Comparison of ENCODE assay signal across 16 cellular contexts in genomic region chr13:67217914-67218313, GRCh38. TPM values are rescaled to one million over a fixed set of nuclear protein-coding genes. Genes with fewer than 3 reads are reported as not detected.
A peak's percentile ranks its signal among the peaks of the same experiment; 100 is the strongest.
DNase-seq lines count a peak whose midpoint lies in the region; ATAC-seq and TF ChIP-seq lines count a peak whose summit lies in the region.
"Had no signal": no experiment of that assay in that cellular context is flagged by ENCODE, and none has a peak within 500 bp of the region (broad histone marks: within the 10 kb centered on the region; RNA-seq: fewer than 3 reads in every experiment).

No MANE protein-coding gene starts in this region.

- no peaks in the 10 kb centered on the region for H3K36me3 Mint-ChIP-seq in natural killer cell
- H3K36me3 Mint-ChIP-seq: CD4-positive, alpha-beta memory T cell; IgD-negative memory B cell had no signal

- no peak overlapping the region for H3K27ac Mint-ChIP-seq in natural killer cell
- H3K27ac Mint-ChIP-seq: B cell; CD4-positive, alpha-beta memory T cell; IgD-negative memory B cell had no signal

- no peak for TF ChIP-seq CTCF in OCI-LY1 (IDR thresholded peaks at IDR 0.05; ENCODE audit: low read length)
- no peak for TF ChIP-seq CTCF in dorsolateral prefrontal cortex (IDR thresholded peaks at IDR 0.05 in 54 of 56, conservative IDR thresholded peaks at IDR 0.05 in 2 of 56; ENCODE audit: low read depth in 1 of 56, partially characterized antibody in 56 of 56)
- TF ChIP-seq CTCF in natural killer cell (IDR thresholded peaks at IDR 0.05): no peak

- H3K36me3 ChIP-seq in BLaER1 (peaks cover 16% of the 10 kb centered on the region; the same call in 1 of the 2 replicates), OCI-LY1 (ENCODE audit: insufficient read depth, low read length) (peaks cover 7% of the 10 kb centered on the region; the same call in 1 of the 2 replicates)

- H3K79me2 ChIP-seq in OCI-LY1 (ENCODE audit: insufficient read depth, low read length): no peaks in the 10 kb centered on the region

- H3K9ac ChIP-seq in BLaER1: no peak overlapping the region
- no peak overlapping the region for H3K9ac ChIP-seq in OCI-LY1 (ENCODE audit: low read length)

- intact Hi-C loops in dorsolateral prefrontal cortex (cut with DNase I): loop anchor here in 1 of 2 donors (10.0 kb wide), 1 partner anchor 63 kb away; no protein-coding TSS in a partner anchor
- intact Hi-C loops in natural killer cell (cut with micrococcal nuclease): no loop called here

- no peaks in the 10 kb centered on the region for H3K4me1 Mint-ChIP-seq in natural killer cell
- H3K4me1 Mint-ChIP-seq: CD4-positive, alpha-beta memory T cell had no signal

- H3K9me3 ChIP-seq in BLaER1 (no peaks in the 10 kb centered on the region), OCI-LY1 (ENCODE audit: low read length) (peaks cover 13% of the 10 kb centered on the region; the same call in 1 of the 2 replicates)

- H3K27ac ChIP-seq in BLaER1 (no peak overlapping the region), OCI-LY1 (ENCODE audit: low read depth, low read length, poor library complexity, severe bottlenecking) (no peak overlapping the region), dorsolateral prefrontal cortex (peak overlapping the region; percentile 16 to 99 (median 80)), temporal lobe (ENCODE audit: low read depth, low read length) (peak overlapping the region; percentile 66)
- H3K27ac ChIP-seq: C4-2B had no signal

- no peaks in the 10 kb centered on the region for H3K9me3 Mint-ChIP-seq in natural killer cell
- H3K9me3 Mint-ChIP-seq: IgD-negative memory B cell had no signal

- no peak overlapping the region for H3K4me3 ChIP-seq in BLaER1
- H3K4me3 ChIP-seq in OCI-LY1 (ENCODE audit: low read depth, low read length, poor library complexity, severe bottlenecking): no peak overlapping the region
- H3K4me3 ChIP-seq in dorsolateral prefrontal cortex: peak overlapping the region in 53 of 59 donors; percentile 0 to 97 (median 30)

- no peaks in the 10 kb centered on the region for H3F3A ChIP-seq in OCI-LY1 (ENCODE audit: insufficient read depth, low read length)

- H3K27me3 Mint-ChIP-seq in natural killer cell (ENCODE audit: low read depth in 2 of 2): no peaks in the 10 kb centered on the region
- H3K27me3 Mint-ChIP-seq: B cell; CD4-positive, alpha-beta memory T cell; IgD-negative memory B cell had no signal

- ATAC-seq in GM21447 (IDR thresholded peaks at IDR 0.05; ENCODE audit: unreplicated experiment): no peak
- ATAC-seq in HG02678 (IDR thresholded peaks at IDR 0.05; ENCODE audit: unreplicated experiment): no peak
- ATAC-seq in natural killer cell: no peak

- H2AFZ ChIP-seq in OCI-LY1 (ENCODE audit: low read length): peak overlapping the region; percentile 87

- DNase-seq in dorsolateral prefrontal cortex (no peak), natural killer cell (no peak)
- DNase-seq: CD4-positive, alpha-beta memory T cell; DMS153; DMS79 treated with DMSO at 0.1 percent for 48 hours; EL; HCEC 1CT; KG1 had no signal

- H3K9me2 ChIP-seq in OCI-LY1 (ENCODE audit: low read depth, low read length): no peaks in the 10 kb centered on the region

- peaks cover 54% of the 10 kb centered on the region for H3K4me1 ChIP-seq in BLaER1
- H3K4me1 ChIP-seq in OCI-LY1 (ENCODE audit: insufficient read depth, low read length, severe bottlenecking): peaks cover 34% of the 10 kb centered on the region

- H3K27me3 ChIP-seq in BLaER1 (no peaks in the 10 kb centered on the region), OCI-LY1 (ENCODE audit: insufficient read depth, low read length) (no peaks in the 10 kb centered on the region), dorsolateral prefrontal cortex (no peaks in the 10 kb centered on the region)

- no peak overlapping the region for H3K4me3 Mint-ChIP-seq in natural killer cell
- H3K4me3 Mint-ChIP-seq: B cell; CD4-positive, alpha-beta memory T cell; IgD-negative memory B cell had no signal

- H3K4me2 ChIP-seq in BLaER1: peak overlapping the region; percentile 2; the same call in 1 of the 2 replicates
- no peak overlapping the region for H3K4me2 ChIP-seq in OCI-LY1 (ENCODE audit: low read length)

- H4K20me1 ChIP-seq in BLaER1 (no peaks in the 10 kb centered on the region), OCI-LY1 (ENCODE audit: insufficient read depth, low read length) (no peaks in the 10 kb centered on the region)

RNA-seq across cellular contexts. Expression of gene PCDH9, which starts 12.2 kb away (rescaled TPM):
- total RNA-seq in dorsolateral prefrontal cortex (100 to 1,000 TPM; 181 to 426 (median 260) TPM), temporal lobe (59.0 TPM), natural killer cell (1 to 10 TPM in 1 of 3 donors, under 1 TPM in 2; 0.43 to 1.5 (median 0.68) TPM)

Comparison
In these comparisons a context has a peak if more than half of its experiments do, and no peak if none do; other contexts are left out.
1. H3K27ac ChIP-seq: peak in dorsolateral prefrontal cortex (59 of 59) and temporal lobe (single experiment); none in BLaER1 (single experiment) and OCI-LY1 (single experiment).
2. H3K4me3 ChIP-seq: peak in dorsolateral prefrontal cortex (53 of 59); none in BLaER1 (single experiment) and OCI-LY1 (single experiment).
3. RNA of gene PCDH9, which starts 12.2 kb away (total RNA-seq): 181 to 426 TPM in dorsolateral prefrontal cortex and 59.0 TPM in temporal lobe (single experiment); 0.43 to 1.5 TPM in natural killer cell; every median in the first group is over 10 times any median in the second.